In genomic region chr3:66527253-66527652, GRCh38 we compare ENCODE assay signal across 19 cellular contexts. TPM values are rescaled to one million over a fixed set of nuclear protein-coding genes. Genes with fewer than 3 reads are reported as not detected.
A peak's percentile ranks its signal among the peaks of the same experiment; 100 is the strongest.
DNase-seq lines count a peak whose midpoint lies in the region; ATAC-seq, FAIRE-seq and TF ChIP-seq lines count a peak whose summit lies in the region.
"Had no signal": no experiment of that assay in that cellular context is flagged by ENCODE, and none has a peak within 500 bp of the region (broad histone marks: within the 10 kb centered on the region; RNA-seq: fewer than 3 reads in every experiment).

No MANE protein-coding gene starts in this region.

- DNase-seq in cardiac muscle cell (ENCODE audit: low read depth in 1 of 2, low spot score in 1 of 2) = peak; percentile 5 to 20
- no peak for DNase-seq in cardiac septum (ENCODE audit: low spot score)
- peak; percentile 40 for DNase-seq in NCI-H2171 treated with DMSO at 0.1 percent for 48 hours (lab: John Stamatoyannopoulos, UW)
- DNase-seq in OCI-LY7 (ENCODE audit: low spot score) = no peak
- peak; percentile 39 for DNase-seq in small intestine
- no peak for DNase-seq in NCI-H2107 treated with DMSO at 0.1 percent for 48 hours (lab: John Stamatoyannopoulos, UW; ENCODE audit: unreplicated experiment)
- no peak for DNase-seq in esophagus muscularis mucosa (ENCODE audit: extremely low spot score)
- DNase-seq: CD4-positive, alpha-beta T cell; DND-41; GDM1; NCI-H1694; NCI-H526; OCI-M1; RPMI8226; SW 1271 had no signal

- no peaks in the 10 kb centered on the region for H3K9me2 ChIP-seq in OCI-LY7 (ENCODE audit: insufficient read depth, low read length)

- BruUV-seq in OCI-LY7 (replicated peaks; lab: Mats Ljungman, UMichigan) = no TSS peak

- CTCF ChIA-PET in OCI-LY7 (lab: Charles Lee; ENCODE audit: unreplicated experiment) = no interaction called here

- TF ChIP-seq CTCF in cardiac muscle cell (IDR thresholded peaks at IDR 0.05; ENCODE audit: low read depth, low read length) (no peak), OCI-LY7 (conservative IDR thresholded peaks at IDR 0.05; ENCODE audit: low read length) (no peak), esophagus muscularis mucosa (IDR thresholded peaks at IDR 0.05) (no peak)

- intact Hi-C loops in cardiac septum (cut with DNase I) = no loop called here
- intact Hi-C loops in OCI-LY7 (cut with micrococcal nuclease; ENCODE audit: unreplicated experiment) = no loop called here
- intact Hi-C loops in esophagus muscularis mucosa (cut with DNase I) = no loop called here

- ATAC-seq in HG02678 (IDR thresholded peaks at IDR 0.05; ENCODE audit: unreplicated experiment) = no peak
- ATAC-seq: GM23338, HepG2 had no signal

- WGBS in small intestine, 3 donors = 54 to 67% (median 60%) methylated on average over 3 of the region's 3 CpGs
- WGBS in esophagus muscularis mucosa = 71% methylated on average over 3 of the region's 3 CpGs

- POLR2A ChIA-PET in OCI-LY7 (lab: Charles Lee) = interaction anchor here (0.6 to 1.6 kb wide), 3 partner anchors 25 to 242 kb away, joined by 3 to 4 read pairs (median 3); no protein-coding TSS in a partner anchor

- H3K9me3 ChIP-seq in cardiac muscle cell (ENCODE audit: low read depth) = no peaks in the 10 kb centered on the region
- H3K9me3 ChIP-seq in OCI-LY7 (ENCODE audit: low read length) = no peaks in the 10 kb centered on the region
- H3K9me3 ChIP-seq in small intestine (ENCODE audit: control insufficient read depth, low read depth) = no peaks in the 10 kb centered on the region
- H3K9me3 ChIP-seq in esophagus muscularis mucosa = no peaks in the 10 kb centered on the region
- H3K9me3 ChIP-seq: SJSA1 had no signal

- FAIRE-seq in small intestine (lab: Jason Lieb, UNC) = no peak
- FAIRE-seq: HepG2 had no signal

- no peaks in the 10 kb centered on the region for H3K36me3 ChIP-seq in cardiac muscle cell
- H3K36me3 ChIP-seq in OCI-LY7 (ENCODE audit: insufficient read depth, low read length) = no peaks in the 10 kb centered on the region
- H3K36me3 ChIP-seq in small intestine (ENCODE audit: control insufficient read depth in 2 of 2, insufficient read depth in 2 of 2, low read length in 2 of 2) = no peaks in the 10 kb centered on the region
- no peaks in the 10 kb centered on the region for H3K36me3 ChIP-seq in esophagus muscularis mucosa
- H3K36me3 ChIP-seq: SJSA1 had no signal

- H3K79me2 ChIP-seq in OCI-LY7 (ENCODE audit: insufficient read depth, low read depth, low read length) = no peaks in the 10 kb centered on the region

- H3K27me3 ChIP-seq in cardiac muscle cell = no peaks in the 10 kb centered on the region
- H3K27me3 ChIP-seq in small intestine (ENCODE audit: control insufficient read depth in 2 of 2, insufficient read depth in 2 of 2, low read length in 2 of 2) = no peaks in the 10 kb centered on the region
- no peaks in the 10 kb centered on the region for H3K27me3 ChIP-seq in esophagus muscularis mucosa
- H3K27me3 ChIP-seq: SJSA1 had no signal

- TF ChIP-seq POLR2A in esophagus muscularis mucosa (IDR thresholded peaks at IDR 0.05; ENCODE audit: low read depth) = no peak

- H3K4me1 ChIP-seq in cardiac muscle cell (ENCODE audit: low read depth) (no peaks in the 10 kb centered on the region), OCI-LY7 (ENCODE audit: insufficient read depth, low read length, poor library complexity, severe bottlenecking) (peaks cover 28% of the 10 kb centered on the region), small intestine (ENCODE audit: control insufficient read depth in 2 of 2, insufficient read depth in 1 of 2, low read depth in 1 of 2, low read length in 1 of 2) (no peaks in the 10 kb centered on the region), esophagus muscularis mucosa (no peaks in the 10 kb centered on the region)
- H3K4me1 ChIP-seq: SJSA1 had no signal

- no peaks in the 10 kb centered on the region for H4K20me1 ChIP-seq in OCI-LY7 (ENCODE audit: insufficient read depth, low read length)

- no peak overlapping the region for H3K4me2 ChIP-seq in OCI-LY7 (ENCODE audit: low read length)
- H3K4me2 ChIP-seq: GM23338 had no signal

- H3K27ac ChIP-seq in cardiac muscle cell = no peak overlapping the region
- H3K27ac ChIP-seq in OCI-LY7 (ENCODE audit: low read depth, low read length, poor library complexity, severe bottlenecking) = no peak overlapping the region
- no peak overlapping the region for H3K27ac ChIP-seq in small intestine (ENCODE audit: low read depth in 1 of 2, low read length in 1 of 2)
- no peak overlapping the region for H3K27ac ChIP-seq in esophagus muscularis mucosa (replicated peaks in 1 of 4)
- H3K27ac ChIP-seq: SJSA1 had no signal

- no peak overlapping the region for H3K4me3 ChIP-seq in cardiac muscle cell
- no peak overlapping the region for H3K4me3 ChIP-seq in OCI-LY7 (ENCODE audit: low read depth, low read length, poor library complexity, severe bottlenecking)
- H3K4me3 ChIP-seq in small intestine (ENCODE audit: low read depth in 1 of 2, low read length in 2 of 2) = no peak overlapping the region
- H3K4me3 ChIP-seq in esophagus muscularis mucosa = no peak overlapping the region
- H3K4me3 ChIP-seq: GM23338, SJSA1 had no signal

- no peak for TF ChIP-seq EP300 in esophagus muscularis mucosa (IDR thresholded peaks at IDR 0.05)

- 0 out of 2 replicates have a peak overlapping the region, but pooled peaks have one; percentile 10 for H2AFZ ChIP-seq in OCI-LY7 (ENCODE audit: low read length)
- H2AFZ ChIP-seq: GM23338 had no signal

RNA-seq across cellular contexts. Expression of gene LRIG1, which starts 26.4 kb away (rescaled TPM):
- total RNA-seq in cardiac muscle cell (33.2 and 51.1 TPM in 2 replicates), cardiac septum (77.1 TPM), OCI-LY7 (2022) (84.2 and 113 TPM in 2 replicates), esophagus muscularis mucosa (100 to 1,000 TPM in 3 of 4 donors, 10 to 100 TPM in 1; 95.3 to 136 (median 131) TPM)
- polyA plus RNA-seq in cardiac muscle cell (27.8 and 35.6 TPM in 2 replicates), small intestine (10 to 100 TPM in 1 of 3 donors, 1 to 10 TPM in 2; 3.5 to 39.3 (median 4.5) TPM)
- total RNA-seq in OCI-LY7 (2014; rRNA removed; shearing (Covaris generic)) = 74.5 and 115 TPM in 2 replicates

Comparison
In these comparisons a context has a peak if more than half of its experiments do, and no peak if none do; other contexts are left out.
1. DNase-seq: peak in cardiac muscle cell (2 of 2), NCI-H2171 treated with DMSO at 0.1 percent for 48 hours (single experiment) and small intestine (single experiment); none in cardiac septum (single experiment), OCI-LY7 (single experiment), NCI-H2107 treated with DMSO at 0.1 percent for 48 hours (single experiment) and esophagus muscularis mucosa (single experiment).